ENCODE assay signal across 8 cellular contexts in genomic region chr14:21023817-21024667, GRCh38. TPM values are rescaled to one million over a fixed set of nuclear protein-coding genes. Genes with fewer than 3 reads are reported as not detected.
DNase-seq lines count a peak whose midpoint lies in the region; ATAC-seq and TF ChIP-seq lines count a peak whose summit lies in the region.

No MANE protein-coding gene starts in this region.

- no peak overlapping the region for H3K27ac Mint-ChIP-seq in T-helper 2 cell treated with Interferon-gamma antibody and Interleukin-4, amounts not matched to agents 5 μg/mL and 100 μg/mL, for 36 hours
- no peak overlapping the region for H3K27ac Mint-ChIP-seq in nephron progenitor cell

- peak overlapping the region in 9 of 11 experiments; percentile 8 to 71 (median 54); a peak in 16 of 22 replicates for H3K27ac ChIP-seq in BLaER1 treated with 17β-estradiol and CSF1 and Interleukin-3, amounts not matched to agents 10 nM and 100 nM

- no peaks in the 10 kb centered on the region for H3K36me3 Mint-ChIP-seq in T-helper 2 cell treated with Interferon-gamma antibody and Interleukin-4, amounts not matched to agents 5 μg/mL and 100 μg/mL, for 36 hours (ENCODE audit: low read depth)
- peaks cover 30% of the 10 kb centered on the region for H3K36me3 Mint-ChIP-seq in nephron progenitor cell (ENCODE audit: low read depth)

- no peak for ATAC-seq in HG02623 (IDR thresholded peaks at IDR 0.05; ENCODE audit: unreplicated experiment)

- H3K4me2 ChIP-seq in BLaER1 treated with 17β-estradiol and CSF1 and Interleukin-3, amounts not matched to agents 10 nM and 100 nM, result peak overlapping the region; percentile 76 to 100 (median 98)

- H3K9me3 ChIP-seq in BLaER1 treated with 17β-estradiol and CSF1 and Interleukin-3, amounts not matched to agents 10 nM and 100 nM (replicated peaks in 1 of 11), result no peaks in the 10 kb centered on the region

- peaks cover 0 to 19% (median 8%) of the 10 kb centered on the region in 11 experiments; a peak in 10 of 22 replicates for H3K27me3 ChIP-seq in BLaER1 treated with 17β-estradiol and CSF1 and Interleukin-3, amounts not matched to agents 10 nM and 100 nM

- H3K36me3 ChIP-seq in BLaER1 treated with 17β-estradiol and CSF1 and Interleukin-3, amounts not matched to agents 10 nM and 100 nM, result peaks cover 0 to 10% (median 0%) of the 10 kb centered on the region in 11 experiments; a peak in 5 of 22 replicates

- H3K9ac ChIP-seq in BLaER1 treated with 17β-estradiol and CSF1 and Interleukin-3, amounts not matched to agents 10 nM and 100 nM, result peak overlapping the region; percentile 52 to 82 (median 75); a peak in 21 of 22 replicates

- H3K4me3 Mint-ChIP-seq in T-helper 2 cell treated with Interferon-gamma antibody and Interleukin-4, amounts not matched to agents 5 μg/mL and 100 μg/mL, for 36 hours, result peak overlapping the region; percentile 71
- H3K4me3 Mint-ChIP-seq in nephron progenitor cell, result peak overlapping the region; percentile 86

- peaks cover 19 to 40% (median 31%) of the 10 kb centered on the region in 10 experiments for H3K4me1 ChIP-seq in BLaER1 treated with 17β-estradiol and CSF1 and Interleukin-3, amounts not matched to agents 10 nM and 100 nM

- no peak for DNase-seq in T-helper 2 cell treated with Interferon-gamma antibody and Interleukin-4, amounts not matched to agents 5 μg/mL and 100 μg/mL, for 36 hours (ENCODE audit: low spot score)
- DNase-seq in epithelial cell of proximal tubule (ENCODE audit: low read depth) (no peak), nephron progenitor cell (no peak), HCEC 1CT (no peak), dermis blood vessel endothelial cell (no peak), hepatic stellate cell (ENCODE audit: low spot score) (no peak)

- H3K4me1 Mint-ChIP-seq in T-helper 2 cell treated with Interferon-gamma antibody and Interleukin-4, amounts not matched to agents 5 μg/mL and 100 μg/mL, for 36 hours (ENCODE audit: low read depth), result peaks cover 7% of the 10 kb centered on the region
- H3K4me1 Mint-ChIP-seq in nephron progenitor cell, result peaks cover 51% of the 10 kb centered on the region

- peak overlapping the region; percentile 51 to 76 (median 68) for H3K4me3 ChIP-seq in BLaER1 treated with 17β-estradiol and CSF1 and Interleukin-3, amounts not matched to agents 10 nM and 100 nM
- H3K4me3 ChIP-seq in epithelial cell of proximal tubule (ENCODE audit: low read depth, low read length), result peak overlapping the region; percentile 51

- no peaks in the 10 kb centered on the region for H4K20me1 ChIP-seq in BLaER1 treated with 17β-estradiol and CSF1 and Interleukin-3, amounts not matched to agents 10 nM and 100 nM

- TF ChIP-seq CTCF in epithelial cell of proximal tubule (conservative IDR thresholded peaks at IDR 0.05; ENCODE audit: low read depth, low read length) (no peak), nephron progenitor cell (IDR thresholded peaks at IDR 0.05) (no peak)

- peaks cover 39% of the 10 kb centered on the region for H3K27me3 Mint-ChIP-seq in T-helper 2 cell treated with Interferon-gamma antibody and Interleukin-4, amounts not matched to agents 5 μg/mL and 100 μg/mL, for 36 hours (ENCODE audit: low read depth)
- H3K27me3 Mint-ChIP-seq in nephron progenitor cell (ENCODE audit: low read depth, poor library complexity), result peaks cover 34% of the 10 kb centered on the region

- no peaks in the 10 kb centered on the region for H3K9me3 Mint-ChIP-seq in T-helper 2 cell treated with Interferon-gamma antibody and Interleukin-4, amounts not matched to agents 5 μg/mL and 100 μg/mL, for 36 hours
- no peaks in the 10 kb centered on the region for H3K9me3 Mint-ChIP-seq in nephron progenitor cell

RNA-seq across cellular contexts. Expression of gene NDRG2, which starts 0.8 kb away (rescaled TPM):
- total RNA-seq in epithelial cell of proximal tubule (6.7 and 16.0 TPM in 2 replicates), dermis blood vessel endothelial cell (3.3 and 3.6 TPM in 2 replicates)

RNA-seq across cellular contexts. Expression of gene TPPP2, which starts 6.0 kb away (rescaled TPM):
- total RNA-seq in epithelial cell of proximal tubule (not detected in 2 replicates), dermis blood vessel endothelial cell (not detected in 2 replicates)

RNA-seq across cellular contexts. Expression of gene RNASE13, which starts 10.6 kb away (rescaled TPM):
- total RNA-seq in epithelial cell of proximal tubule, result not detected in 2 replicates
- not detected in 2 replicates for total RNA-seq in dermis blood vessel endothelial cell

RNA-seq across cellular contexts. Expression of gene RNASE7, which starts 18.1 kb away (rescaled TPM):
- total RNA-seq in epithelial cell of proximal tubule (0.86 TPM in 1 of 2 replicates, not detected in the other), dermis blood vessel endothelial cell (not detected in 2 replicates)

RNA-seq across cellular contexts. Expression of gene SLC39A2, which starts 24.9 kb away (rescaled TPM):
- not detected in 2 replicates for total RNA-seq in epithelial cell of proximal tubule
- not detected in 2 replicates for total RNA-seq in dermis blood vessel endothelial cell
